Comparison of ENCODE assay signal across 28 cellular contexts in genomic region chr2:19137433-19137832, GRCh38.
A peak's percentile ranks its signal among the peaks of the same experiment; 100 is the strongest.
DNase-seq lines count a peak whose midpoint lies in the region; ATAC-seq, FAIRE-seq and TF ChIP-seq lines count a peak whose summit lies in the region.
"Had no signal": no experiment of that assay in that cellular context is flagged by ENCODE, and none has a peak within 500 bp of the region (broad histone marks: within the 10 kb centered on the region; RNA-seq: fewer than 3 reads in every experiment).

No MANE protein-coding gene starts in this region.

- TF ChIP-seq RAD21 in SK-N-SH (IDR thresholded peaks at IDR 0.05; ENCODE audit: low read length) = no peak
- peak; percentile 34 to 52; a peak in 3 of 4 replicates for TF ChIP-seq RAD21 in H1 (IDR thresholded peaks at IDR 0.05 in 1 of 2, conservative IDR thresholded peaks at IDR 0.05 in 1 of 2; ENCODE audit: low read depth in 2 of 2, low read length in 2 of 2)

- no peak overlapping the region for H2BK15ac ChIP-seq in H1 (ENCODE audit: low read length)

- no peak overlapping the region for H3K4ac ChIP-seq in H1 (replicated peaks; ENCODE audit: insufficient read length, low read depth, low read length)

- H3K9me3 ChIP-seq in SK-N-SH = no peaks in the 10 kb centered on the region
- H3K9me3 ChIP-seq in H1 (ENCODE audit: insufficient read depth in 2 of 2, low read depth in 1 of 2, low read length in 1 of 2) = no peaks in the 10 kb centered on the region
- no peaks in the 10 kb centered on the region for H3K9me3 ChIP-seq in Peyer's patch

- H4K20me1 ChIP-seq in GM23338 (replicated peaks; ENCODE audit: insufficient read depth) = no peaks in the 10 kb centered on the region
- H4K20me1 ChIP-seq in SK-N-SH (ENCODE audit: insufficient read depth) = no peaks in the 10 kb centered on the region
- no peaks in the 10 kb centered on the region for H4K20me1 ChIP-seq in H1 (replicated peaks in 1 of 2; ENCODE audit: control insufficient read depth in 1 of 2, insufficient read depth in 2 of 2, low read length in 2 of 2)

- H3K9me2 ChIP-seq in GM23338 (ENCODE audit: insufficient read depth) (0 out of 2 replicates have a peak, but pooled peaks cover 10% of the 10 kb centered on the region), SK-N-SH (no peaks in the 10 kb centered on the region)

- TF ChIP-seq POLR2A in H1 (IDR thresholded peaks at IDR 0.05; ENCODE audit: control extremely low read depth in 1 of 2, low read depth in 2 of 2, low read length in 2 of 2) = no peak
- TF ChIP-seq POLR2A in Peyer's patch (IDR thresholded peaks at IDR 0.05) = no peak

- H3K4me3 ChIP-seq in GM23338 = no peak overlapping the region
- no peak overlapping the region for H3K4me3 ChIP-seq in SK-N-SH (ENCODE audit: low read depth in 2 of 2, low read length in 1 of 2)
- no peak overlapping the region for H3K4me3 ChIP-seq in H1 (ENCODE audit: extremely low read depth in 1 of 4, insufficient read depth in 2 of 4, low read depth in 3 of 4, low read length in 4 of 4)
- no peak overlapping the region for H3K4me3 ChIP-seq in Peyer's patch
- H3K4me3 ChIP-seq: GM23248, SK-N-MC had no signal

- POLR2A ChIA-PET in SK-N-SH (lab: Yijun Ruan, JAX) (no interaction called here), H1 (lab: Charles Lee; ENCODE audit: partially characterized antibody) (interaction anchor here (0.8 kb wide), 1 partner anchor 16 kb away, joined by 3 read pairs; no protein-coding TSS in a partner anchor)

- H3K56ac ChIP-seq in H1 (replicated peaks; ENCODE audit: insufficient read length, low read depth, low read length) = no peak overlapping the region

- H3K27ac ChIP-seq in GM23338 (ENCODE audit: low read depth) = no peak overlapping the region
- H3K27ac ChIP-seq in SK-N-SH (ENCODE audit: low read depth in 2 of 2, low read length in 1 of 2) = no peak overlapping the region
- no peak overlapping the region for H3K27ac ChIP-seq in H1 (ENCODE audit: low read depth, low read length)
- H3K27ac ChIP-seq in Peyer's patch = no peak overlapping the region
- H3K27ac ChIP-seq: C4-2B, GM23248, SK-N-MC had no signal

- H4K91ac ChIP-seq in H1 (replicated peaks; ENCODE audit: insufficient read length, low read length) = no peak overlapping the region

- H3F3A ChIP-seq in GM23338 (replicated peaks; ENCODE audit: low read depth) (no peaks in the 10 kb centered on the region), SK-N-SH (replicated peaks; ENCODE audit: insufficient read depth) (peaks cover 17% of the 10 kb centered on the region)

- ATAC-seq in GM23338 (peak; percentile 63), GM21381 (IDR thresholded peaks at IDR 0.05; ENCODE audit: unreplicated experiment) (no peak), GM18867 (IDR thresholded peaks at IDR 0.05; ENCODE audit: unreplicated experiment) (no peak)
- ATAC-seq: HCT116, T-helper 17 cell had no signal

- H3K27me3 ChIP-seq in GM23338 (ENCODE audit: insufficient read depth) = no peaks in the 10 kb centered on the region
- no peaks in the 10 kb centered on the region for H3K27me3 ChIP-seq in SK-N-SH (ENCODE audit: insufficient read depth)
- no peaks in the 10 kb centered on the region for H3K27me3 ChIP-seq in H1 (replicated peaks in 1 of 4; ENCODE audit: control insufficient read depth in 3 of 4, extremely low read depth in 1 of 4, insufficient read depth in 3 of 4, low read length in 3 of 4)
- no peaks in the 10 kb centered on the region for H3K27me3 ChIP-seq in Peyer's patch

- H3K79me2 ChIP-seq in GM23338 (replicated peaks; ENCODE audit: insufficient read depth) = no peaks in the 10 kb centered on the region
- H3K79me2 ChIP-seq in SK-N-SH (ENCODE audit: insufficient read depth) = no peaks in the 10 kb centered on the region
- no peaks in the 10 kb centered on the region for H3K79me2 ChIP-seq in H1 (ENCODE audit: control insufficient read depth in 1 of 2, insufficient read depth in 2 of 2, low read length in 2 of 2)

- H3K4me1 ChIP-seq in GM23338 (ENCODE audit: insufficient read depth) (peaks cover 8% of the 10 kb centered on the region; the same call in 1 of the 2 replicates), SK-N-SH (ENCODE audit: control insufficient read depth in 1 of 2, insufficient read depth in 2 of 2, low read depth in 1 of 2, low read length in 1 of 2) (peaks cover 0 to 30% of the 10 kb centered on the region in 2 experiments; a peak in 2 of 4 replicates), H1 (replicated peaks in 1 of 4; ENCODE audit: control insufficient read depth in 3 of 4, insufficient read depth in 4 of 4, low read length in 3 of 4) (peaks cover 0 to 7% (median 2%) of the 10 kb centered on the region in 4 experiments; a peak in 2 of 7 replicates), Peyer's patch (no peaks in the 10 kb centered on the region)

- H3K23ac ChIP-seq in H1 (ENCODE audit: insufficient read length) = no peak overlapping the region

- H2BK120ac ChIP-seq in H1 (replicated peaks; ENCODE audit: low read depth, low read length) = no peak overlapping the region

- H2BK5ac ChIP-seq in H1 (ENCODE audit: low read depth, low read length) = no peak overlapping the region

- H2AK5ac ChIP-seq in H1 (ENCODE audit: low read depth, low read length) = no peak overlapping the region

- H3K14ac ChIP-seq in H1 (ENCODE audit: insufficient read length) = no peak overlapping the region

- no peaks in the 10 kb centered on the region for H3K27me3 Mint-ChIP-seq in GM23338 (ENCODE audit: insufficient read depth, low read depth, poor library complexity)
- peaks cover 3% of the 10 kb centered on the region for H3K27me3 Mint-ChIP-seq in osteocyte (ENCODE audit: unreplicated experiment)
- H3K27me3 Mint-ChIP-seq: B cell had no signal

- DNase-seq in GM23338 (ENCODE audit: low spot score) (no peak), SK-N-SH (no peak), H1 (ENCODE audit: low read depth in 1 of 2, low spot score in 2 of 2) (no peak), osteocyte (ENCODE audit: extremely low spot score, unreplicated experiment) (no peak), NCI-H1048 (lab: John Stamatoyannopoulos, UW) (no peak), Peyer's patch (no peak)
- DNase-seq: CD8-positive, alpha-beta memory T cell; DMS79 treated with DMSO at 0.1 percent for 48 hours; GF-D8; GM23248; Karpas-422; NCI-H1105 treated with DMSO at 0.1 percent for 48 hours; NCI-H146; NCI-H1930; NCI-H2107; NCI-H446; NCI-H524 treated with DMSO at 0.1 percent for 48 hours; NCI-H82; SIG-M5; T-helper 17 cell had no signal

- no peak overlapping the region for H3K18ac ChIP-seq in H1 (ENCODE audit: extremely low read depth, low read length)

- peaks cover 23% of the 10 kb centered on the region; the same call in 2 of the 3 replicates for H3K4me1 Mint-ChIP-seq in GM23338
- peaks cover 43% of the 10 kb centered on the region for H3K4me1 Mint-ChIP-seq in osteocyte (ENCODE audit: unreplicated experiment)
- H3K4me1 Mint-ChIP-seq: B cell; CD8-positive, alpha-beta memory T cell; T-helper 17 cell had no signal

- H3K4me2 ChIP-seq in GM23338 = no peak overlapping the region
- no peak overlapping the region for H3K4me2 ChIP-seq in SK-N-SH
- H3K4me2 ChIP-seq in H1 (ENCODE audit: insufficient read depth in 1 of 2, low read depth in 2 of 2, low read length in 2 of 2) = no peak overlapping the region

- CTCF ChIA-PET in SK-N-SH (lab: Yijun Ruan, JAX) (interaction anchor here (1.6 kb wide), 1 partner anchor 14 kb away, joined by 3 read pairs; no protein-coding TSS in a partner anchor), H1 (lab: Charles Lee; ENCODE audit: partially characterized antibody) (interaction anchor here (0.6 to 1.6 kb wide), 5 partner anchors 16 to 282 kb away, joined by 3 to 6 read pairs (median 3); no protein-coding TSS in a partner anchor)

- H2AFZ ChIP-seq in GM23338 (no peak overlapping the region), SK-N-SH (ENCODE audit: low read depth) (no peak overlapping the region), H1 (ENCODE audit: low read length) (no peak overlapping the region)
- H2AFZ ChIP-seq: GM23248 had no signal

- no peak overlapping the region for H4K8ac ChIP-seq in H1 (ENCODE audit: extremely low read depth, insufficient read depth, low read length)

- H3K27ac Mint-ChIP-seq in GM23338 = no peak overlapping the region
- H3K27ac Mint-ChIP-seq in osteocyte (ENCODE audit: unreplicated experiment) = no peak overlapping the region
- H3K27ac Mint-ChIP-seq: B cell, T-helper 17 cell had no signal

- H3K36me3 ChIP-seq in GM23338 (ENCODE audit: insufficient read depth) (no peaks in the 10 kb centered on the region), SK-N-SH (replicated peaks in 1 of 2; ENCODE audit: control insufficient read depth in 1 of 2, insufficient read depth in 2 of 2, low read length in 1 of 2) (no peaks in the 10 kb centered on the region), H1 (ENCODE audit: control insufficient read depth in 2 of 4, insufficient read depth in 4 of 4, low read length in 3 of 4) (no peaks in the 10 kb centered on the region), Peyer's patch (no peaks in the 10 kb centered on the region)

- FAIRE-seq in H1 (lab: Jason Lieb, UNC) = no peak
- FAIRE-seq: GM12891, RCC 7860 had no signal

- TF ChIP-seq CTCF in GM23338 (conservative IDR thresholded peaks at IDR 0.05; ENCODE audit: low read depth in 2 of 2) (peak in 1 of 2 experiments; percentile 19; a peak in 2 of 4 replicates), SK-N-SH (IDR thresholded peaks at IDR 0.05) (0 out of 2 replicates have a peak, but pooled peaks have one; percentile 14), H1 (IDR thresholded peaks at IDR 0.05; ENCODE audit: control extremely low read depth in 1 of 3, insufficient read depth in 1 of 3, low read depth in 1 of 3, low read length in 3 of 3) (peak in 1 of 3 experiments; percentile 32; a peak in 1 of 4 replicates), osteocyte (IDR thresholded peaks at IDR 0.05) (peak; percentile 33), Peyer's patch (IDR thresholded peaks at IDR 0.05) (no peak)

- no peak overlapping the region for H4K5ac ChIP-seq in H1 (ENCODE audit: insufficient read length, low read depth, low read length)

- no peaks in the 10 kb centered on the region for H3K79me1 ChIP-seq in H1 (ENCODE audit: low read depth, low read length)

- no peak overlapping the region for H2BK20ac ChIP-seq in H1 (ENCODE audit: low read length)

- no peaks in the 10 kb centered on the region for H3K23me2 ChIP-seq in H1 (ENCODE audit: low read depth, low read length)

- H3K36me3 Mint-ChIP-seq in GM23338 (ENCODE audit: low read depth) (no peaks in the 10 kb centered on the region), osteocyte (ENCODE audit: unreplicated experiment) (peaks cover 2% of the 10 kb centered on the region)
- H3K36me3 Mint-ChIP-seq: CD8-positive, alpha-beta memory T cell had no signal

- H3K9ac ChIP-seq in SK-N-SH (no peak overlapping the region), H1 (replicated peaks in 1 of 4; ENCODE audit: extremely low read depth in 1 of 4, low read depth in 3 of 4, low read length in 3 of 4) (no peak overlapping the region)
- H3K9ac ChIP-seq: GM23248 had no signal

- H3K4me3 Mint-ChIP-seq in GM23338 (no peak overlapping the region), osteocyte (ENCODE audit: unreplicated experiment) (peak overlapping the region; percentile 43)
- H3K4me3 Mint-ChIP-seq: B cell; CD8-positive, alpha-beta memory T cell; T-helper 17 cell had no signal

- H2BK12ac ChIP-seq in H1 (ENCODE audit: low read depth, low read length) = no peak overlapping the region

- TF ChIP-seq EP300 in SK-N-SH (IDR thresholded peaks at IDR 0.05; ENCODE audit: borderline replicate concordance in 1 of 2, low read depth in 1 of 2, low read length in 1 of 2) (no peak), H1 (IDR thresholded peaks at IDR 0.05; ENCODE audit: borderline replicate concordance in 1 of 2, low read depth in 2 of 2, low read length in 2 of 2) (no peak)

- H3K9me3 Mint-ChIP-seq in GM23338 = no peaks in the 10 kb centered on the region
- peaks cover 4% of the 10 kb centered on the region for H3K9me3 Mint-ChIP-seq in osteocyte (ENCODE audit: unreplicated experiment)

Comparison
In these comparisons a context has a peak if more than half of its experiments do, and no peak if none do; other contexts are left out.
1. CTCF ChIP-seq: peak in SK-N-SH (single experiment) and osteocyte (single experiment); none in Peyer's patch (0 of 6).